Comparison of ENCODE assay signal across 17 cellular contexts in genomic region chr19:704447-704741, GRCh38. TPM values are rescaled to one million over a fixed set of nuclear protein-coding genes. Genes with fewer than 3 reads are reported as not detected.
DNase-seq lines count a peak whose midpoint lies in the region; ATAC-seq and TF ChIP-seq lines count a peak whose summit lies in the region.
"Had no signal": no experiment of that assay in that cellular context is flagged by ENCODE, and none has a peak within 500 bp of the region (broad histone marks: within the 10 kb centered on the region; RNA-seq: fewer than 3 reads in every experiment).

No MANE protein-coding gene starts in this region.

- DNase-seq in stimulated activated CD4-positive, alpha-beta T cell treated with anti-CD3 and anti-CD28 coated beads, Interleukin-4, amount 100 ng/mL, for 1 hour = peak; percentile 10
- DNase-seq in stimulated activated CD4-positive, alpha-beta T cell treated with anti-CD3 and anti-CD28 coated beads, Interleukin-4, amount 100 ng/mL, for 4 hours = no peak
- DNase-seq in WTC11 (ENCODE audit: low spot score) (no peak), upper lobe of right lung (no peak), NCI-H2196 (lab: John Stamatoyannopoulos, UW; ENCODE audit: unreplicated experiment) (no peak)
- no peak for DNase-seq in activated naive CD4-positive, alpha-beta T cell treated with anti-CD3 and anti-CD28 coated beads for 36 hours
- DNase-seq: NCI-H1105 had no signal

- peak overlapping the region; percentile 60 for H3K4me3 Mint-ChIP-seq in WTC11
- no peak overlapping the region for H3K4me3 Mint-ChIP-seq in activated naive CD4-positive, alpha-beta T cell treated with anti-CD3 and anti-CD28 coated beads for 36 hours
- H3K4me3 Mint-ChIP-seq: stimulated activated naive CD8-positive, alpha-beta T cell treated with anti-CD3 and anti-CD28 coated beads, Interleukin-15, Interleukin-2, amounts not matched to agents 100 ng/mL and 50 ng/mL, for 24 hours; T-helper 2 cell treated with Interferon-gamma antibody and Interleukin-4, amounts not matched to agents 5 μg/mL and 100 μg/mL, for 36 hours had no signal

- TF ChIP-seq CTCF in WTC11 (IDR thresholded peaks at IDR 0.05) = no peak
- no peak for TF ChIP-seq CTCF in upper lobe of right lung (IDR thresholded peaks at IDR 0.05)

- H3K9me3 Mint-ChIP-seq in WTC11 = peaks cover 5% of the 10 kb centered on the region; the same call in 1 of the 2 replicates
- H3K9me3 Mint-ChIP-seq in activated naive CD4-positive, alpha-beta T cell treated with anti-CD3 and anti-CD28 coated beads for 36 hours = no peaks in the 10 kb centered on the region
- H3K9me3 Mint-ChIP-seq: stimulated activated naive CD8-positive, alpha-beta T cell treated with anti-CD3 and anti-CD28 coated beads, Interleukin-15, Interleukin-2, amounts not matched to agents 100 ng/mL and 50 ng/mL, for 24 hours; T-helper 2 cell treated with Interferon-gamma antibody and Interleukin-4, amounts not matched to agents 5 μg/mL and 100 μg/mL, for 36 hours had no signal

- no peak overlapping the region for H3K27ac ChIP-seq in upper lobe of right lung
- H3K27ac ChIP-seq: GM23248, heart right ventricle, right atrium auricular region had no signal

- H3K27me3 ChIP-seq in upper lobe of right lung = peaks cover 10% of the 10 kb centered on the region
- H3K27me3 ChIP-seq: right atrium auricular region had no signal

- H3K36me3 Mint-ChIP-seq in WTC11 = peaks cover 4% of the 10 kb centered on the region
- no peaks in the 10 kb centered on the region for H3K36me3 Mint-ChIP-seq in activated naive CD4-positive, alpha-beta T cell treated with anti-CD3 and anti-CD28 coated beads for 36 hours (ENCODE audit: low read depth)

- H3K4me3 ChIP-seq in iPS-18c (ENCODE audit: insufficient read depth, low read depth, low read length) (peak overlapping the region; percentile 52), upper lobe of right lung (peak overlapping the region; percentile 19)
- H3K4me3 ChIP-seq: GM23248 had no signal

- ATAC-seq in WTC11 = no peak
- no peak for ATAC-seq in upper lobe of right lung
- no peak for ATAC-seq in HG02642 (IDR thresholded peaks at IDR 0.05; ENCODE audit: poor library complexity, unreplicated experiment)

- peaks cover 4% of the 10 kb centered on the region for H3K4me1 ChIP-seq in upper lobe of right lung

- POLR2A ChIA-PET in WTC11 (lab: Charles Lee) = interaction anchor here (1.6 kb wide), 1 partner anchor 24 kb away, joined by 8 read pairs; no protein-coding TSS in a partner anchor

- CTCF ChIA-PET in WTC11 (lab: Charles Lee) = interaction anchor here (0.6 to 3.1 kb wide), 9 partner anchors 14 to 194 kb away, joined by 3 to 17 read pairs (median 8); partner anchors contain the start of gene RNF126
- CTCF ChIA-PET in activated naive CD4-positive, alpha-beta T cell treated with anti-CD3 and anti-CD28 coated beads for 36 hours (lab: Charles Lee) = no interaction called here

- peaks cover 22% of the 10 kb centered on the region for H3K27me3 Mint-ChIP-seq in WTC11 (ENCODE audit: low read depth)
- peaks cover 22% of the 10 kb centered on the region for H3K27me3 Mint-ChIP-seq in activated naive CD4-positive, alpha-beta T cell treated with anti-CD3 and anti-CD28 coated beads for 36 hours (ENCODE audit: low read depth)

- peaks cover 10% of the 10 kb centered on the region; the same call in 1 of the 2 replicates for H3K4me1 Mint-ChIP-seq in WTC11
- peaks cover 13% of the 10 kb centered on the region for H3K4me1 Mint-ChIP-seq in activated naive CD4-positive, alpha-beta T cell treated with anti-CD3 and anti-CD28 coated beads for 36 hours (ENCODE audit: low read depth)

- intact Hi-C loops in upper lobe of right lung (cut with DNase I) = no loop called here
- intact Hi-C loops in activated naive CD4-positive, alpha-beta T cell treated with anti-CD3 and anti-CD28 coated beads for 36 hours (cut with micrococcal nuclease) = no loop called here

- no peaks in the 10 kb centered on the region for H3K36me3 ChIP-seq in upper lobe of right lung
- H3K36me3 ChIP-seq: heart right ventricle, right atrium auricular region had no signal

- H3K27ac Mint-ChIP-seq in WTC11 = no peak overlapping the region
- no peak overlapping the region for H3K27ac Mint-ChIP-seq in activated naive CD4-positive, alpha-beta T cell treated with anti-CD3 and anti-CD28 coated beads for 36 hours
- H3K27ac Mint-ChIP-seq: stimulated activated naive CD8-positive, alpha-beta T cell treated with anti-CD3 and anti-CD28 coated beads, Interleukin-15, Interleukin-2, amounts not matched to agents 100 ng/mL and 50 ng/mL, for 24 hours; T-helper 2 cell treated with Interferon-gamma antibody and Interleukin-4, amounts not matched to agents 5 μg/mL and 100 μg/mL, for 36 hours had no signal

- peaks cover 4% of the 10 kb centered on the region for H3K9me3 ChIP-seq in iPS-18c (ENCODE audit: control insufficient read depth, insufficient read depth, low read length)
- H3K9me3 ChIP-seq in upper lobe of right lung = no peaks in the 10 kb centered on the region
- H3K9me3 ChIP-seq: right atrium auricular region had no signal

TF ChIP-seq in WTC11, 78 proteins besides CTCF, POLR2A, EP300 and RAD21:
- TF ChIP-seq SMAD3 (CRISPR knock-in tag; IDR thresholded peaks at IDR 0.05; ENCODE audit: borderline replicate concordance) (no peak), TCF7 (CRISPR knock-in tag; IDR thresholded peaks at IDR 0.05; ENCODE audit: low read depth) (no peak), SOX15 (CRISPR knock-in tag; IDR thresholded peaks at IDR 0.05) (no peak), ATF2 (CRISPR knock-in tag; IDR thresholded peaks at IDR 0.05; ENCODE audit: borderline replicate concordance, low read depth) (no peak), ZSCAN18 (CRISPR knock-in tag; IDR thresholded peaks at IDR 0.05) (no peak), FOXP4 (CRISPR knock-in tag; IDR thresholded peaks at IDR 0.05) (no peak), ZNF671 (CRISPR knock-in tag; IDR thresholded peaks at IDR 0.05) (no peak)

RNA-seq across cellular contexts. Expression of gene PALM, which starts 4.3 kb away (rescaled TPM):
- 17.7 to 25.6 TPM (median 22.1 TPM) in 3 replicates for total RNA-seq in WTC11 (2021)
- total RNA-seq in upper lobe of right lung = 56.9 TPM
- total RNA-seq in activated naive CD4-positive, alpha-beta T cell treated with anti-CD3 and anti-CD28 coated beads for 36 hours = 1 to 10 TPM in 1 of 2 experiments, under 1 TPM in 1; 0.84 to 1.0 TPM

RNA-seq across cellular contexts. Expression of gene PRSS57, which starts 9.1 kb away (rescaled TPM):
- total RNA-seq in WTC11 (2021) (not detected in 3 replicates), upper lobe of right lung (not detected)
- total RNA-seq in activated naive CD4-positive, alpha-beta T cell treated with anti-CD3 and anti-CD28 coated beads for 36 hours = not detected
- total RNA-seq: fibroblast of lung, GM23248, heart right ventricle, kidney epithelial cell, right atrium auricular region, ureter had no signal

RNA-seq across cellular contexts. Expression of gene FSTL3, which starts 28.2 kb away (rescaled TPM):
- total RNA-seq in WTC11 (2021) = 8.7 to 12.2 TPM (median 10.1 TPM) in 3 replicates
- total RNA-seq in upper lobe of right lung = 114 TPM
- total RNA-seq in activated naive CD4-positive, alpha-beta T cell treated with anti-CD3 and anti-CD28 coated beads for 36 hours = 1 to 10 TPM; 9.3 to 9.8 TPM

RNA-seq across cellular contexts. Expression of gene RNF126, which starts 41.4 kb away (rescaled TPM):
- 66.7 to 84.4 TPM (median 68.1 TPM) in 3 replicates for total RNA-seq in WTC11 (2021)
- total RNA-seq in upper lobe of right lung = 32.9 TPM
- total RNA-seq in activated naive CD4-positive, alpha-beta T cell treated with anti-CD3 and anti-CD28 coated beads for 36 hours = 100 to 1,000 TPM in 1 of 2 experiments, 10 to 100 TPM in 1; 99.5 to 108 TPM

RNA-seq across cellular contexts. Expression of gene MISP, which starts 46.5 kb away (rescaled TPM):
- total RNA-seq in WTC11 (2021) = 0.66 to 0.78 TPM (median 0.70 TPM) in 3 replicates
- total RNA-seq in upper lobe of right lung = 15.9 TPM
- not detected for total RNA-seq in activated naive CD4-positive, alpha-beta T cell treated with anti-CD3 and anti-CD28 coated beads for 36 hours
- total RNA-seq: fibroblast of lung, GM23248, heart right ventricle had no signal
